13 cellular contexts compared by ENCODE assay signal in the genomic region with DNA sequence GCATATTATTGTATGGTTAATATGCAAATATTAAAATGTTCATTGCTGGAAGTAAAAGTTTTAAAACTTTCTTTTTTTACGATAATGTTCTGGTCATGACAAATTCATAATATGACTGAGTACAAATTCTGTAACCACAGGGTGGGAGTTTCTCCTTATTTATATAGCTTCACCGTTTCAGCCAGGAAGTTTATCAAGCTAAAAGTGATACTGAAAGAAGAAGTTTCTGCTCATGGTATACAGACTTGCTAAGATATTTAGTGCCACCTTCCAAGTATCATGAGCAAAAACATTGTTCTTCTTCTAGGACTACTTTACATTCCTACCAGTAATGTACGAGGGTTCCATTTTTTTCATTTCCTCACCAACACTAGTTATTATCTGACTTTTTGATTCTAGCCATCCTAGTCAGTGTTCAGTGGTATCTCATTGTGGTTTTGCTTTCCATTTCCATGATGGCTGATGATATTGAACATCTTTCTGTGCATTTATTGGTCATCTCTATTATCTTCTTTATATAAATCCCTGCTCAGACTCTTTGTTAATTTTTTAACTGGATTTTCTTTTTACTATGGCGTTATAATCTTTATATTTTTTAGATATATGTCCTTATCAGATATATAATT.
DNase-seq lines count a peak whose midpoint lies in the region; ATAC-seq, FAIRE-seq and TF ChIP-seq lines count a peak whose summit lies in the region.
"Had no signal": no experiment of that assay in that cellular context is flagged by ENCODE, and none has a peak within 500 bp of the region (broad histone marks: within the 10 kb centered on the region; RNA-seq: fewer than 3 reads in every experiment).

No MANE protein-coding gene starts in this region.

- no peaks in the 10 kb centered on the region for H3K9me3 Mint-ChIP-seq in T-cell

- POLR2A ChIA-PET in T-cell (lab: Charles Lee): no interaction called here

- CTCF ChIA-PET in T-cell (lab: Charles Lee): no interaction called here

- H3K36me3 Mint-ChIP-seq in T-cell: no peaks in the 10 kb centered on the region

- H3K27me3 Mint-ChIP-seq in T-cell: peaks cover 5 to 7% of the 10 kb centered on the region in 2 donors

- no peak for TF ChIP-seq CTCF in kidney (IDR thresholded peaks at IDR 0.05; ENCODE audit: borderline replicate concordance, extremely low read depth, insufficient read depth)

- DNase-seq in kidney (no peak), left lobe of liver (ENCODE audit: low spot score) (no peak), T-cell (no peak)
- DNase-seq: DMS 273 treated with DMSO at 0.1 percent for 48 hours, foreskin keratinocyte, NCI-H82, uterus had no signal

- no peak overlapping the region for H3K4me3 ChIP-seq in kidney (ENCODE audit: low read length in 2 of 2)
- H3K4me3 ChIP-seq: neural progenitor cell, skin epidermis, uterus had no signal

- H3K27ac ChIP-seq in kidney (ENCODE audit: low read depth in 2 of 2, low read length in 2 of 2): no peak overlapping the region
- H3K27ac ChIP-seq: foreskin keratinocyte, neural progenitor cell, skin epidermis, uterus had no signal

- no peak overlapping the region for H3K4me3 Mint-ChIP-seq in T-cell
- H3K4me3 Mint-ChIP-seq: neural progenitor cell had no signal

- no peaks in the 10 kb centered on the region for H3K36me3 ChIP-seq in kidney (ENCODE audit: control insufficient read depth in 1 of 2, insufficient read depth in 2 of 2, low read length in 2 of 2)
- H3K36me3 ChIP-seq: neural progenitor cell, uterus had no signal

- no peaks in the 10 kb centered on the region for H3K9me3 ChIP-seq in kidney (ENCODE audit: control insufficient read depth in 1 of 2, low read length in 2 of 2)
- H3K9me3 ChIP-seq: uterus had no signal

- no peak overlapping the region for H3K27ac Mint-ChIP-seq in T-cell

- peak; percentile 82 for ATAC-seq in GM18870 (IDR thresholded peaks at IDR 0.05; ENCODE audit: unreplicated experiment)
- ATAC-seq in GM21529 (IDR thresholded peaks at IDR 0.05; ENCODE audit: unreplicated experiment): peak; percentile 83
- peak; percentile 57 for ATAC-seq in HG03175 (IDR thresholded peaks at IDR 0.05; ENCODE audit: unreplicated experiment)
- no peak for ATAC-seq in activated CD4-positive, CD25-positive, alpha-beta regulatory T cell treated with anti-CD3 and anti-CD28 coated beads, Interleukin-2, amount 50 U/mL, for 24 hours
- no peak for ATAC-seq in left lobe of liver
- no peak for ATAC-seq in T-cell (replicated peaks in 1 of 4)
- ATAC-seq: foreskin keratinocyte had no signal

- H3K4me1 ChIP-seq in kidney (ENCODE audit: control insufficient read depth in 1 of 2, insufficient read depth in 1 of 2, low read depth in 1 of 2, low read length in 2 of 2): no peaks in the 10 kb centered on the region
- H3K4me1 ChIP-seq: foreskin keratinocyte, uterus had no signal

- no peak overlapping the region for H3K9ac ChIP-seq in kidney (ENCODE audit: low read length in 2 of 2)
- H3K9ac ChIP-seq: neural progenitor cell had no signal

- H3K4me1 Mint-ChIP-seq in T-cell: no peaks in the 10 kb centered on the region

- FAIRE-seq in kidney (lab: Jason Lieb, UNC): peak; percentile 72

- intact Hi-C loops in kidney (cut with DNase I): no loop called here

Comparison
In these comparisons a context has a peak if more than half of its experiments do, and no peak if none do; other contexts are left out.
1. ATAC-seq: peak in GM18870 (single experiment), GM21529 (single experiment) and HG03175 (single experiment); none in activated CD4-positive, CD25-positive, alpha-beta regulatory T cell treated with anti-CD3 and anti-CD28 coated beads, Interleukin-2, amount 50 U/mL, for 24 hours (0 of 2), left lobe of liver (single experiment) and T-cell (0 of 4).